32 cellular contexts compared by ENCODE assay signal in the genomic region with DNA sequence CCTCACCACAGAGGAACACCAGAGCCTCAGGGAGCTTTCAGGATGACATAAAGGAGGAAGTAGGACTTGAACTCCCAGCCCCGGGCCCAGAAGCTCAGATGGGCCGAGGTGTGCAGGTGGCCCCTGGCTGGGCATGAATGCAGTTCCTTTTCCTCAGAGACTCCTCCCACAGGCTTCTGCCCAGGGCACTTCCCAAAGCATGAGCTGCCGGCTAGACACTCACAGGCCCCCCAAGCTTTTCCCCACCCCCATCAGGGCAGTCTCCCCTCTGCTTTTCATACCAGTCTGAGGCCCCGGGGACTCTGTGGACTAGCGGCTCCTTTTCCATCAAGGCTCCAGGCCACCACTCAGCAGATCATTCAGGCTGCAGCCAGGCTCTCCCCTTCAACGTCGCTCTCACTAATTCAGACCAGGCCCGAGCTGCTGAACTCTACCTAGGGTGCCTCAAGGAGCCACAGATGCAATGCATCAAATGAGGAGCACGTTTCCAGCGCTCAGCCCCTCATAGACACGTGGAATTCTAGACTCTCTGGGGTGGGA. TPM values are rescaled to one million over a fixed set of nuclear protein-coding genes. Genes with fewer than 3 reads are reported as not detected.
DNase-seq lines count a peak whose midpoint lies in the region; ATAC-seq, FAIRE-seq and TF ChIP-seq lines count a peak whose summit lies in the region.
"Had no signal": no experiment of that assay in that cellular context is flagged by ENCODE, and none has a peak within 500 bp of the region (broad histone marks: within the 10 kb centered on the region; RNA-seq: fewer than 3 reads in every experiment).

No MANE protein-coding gene starts in this region.

- CTCF ChIA-PET in HepG2 (lab: Yijun Ruan, JAX; ENCODE audit: low intra/inter-chr PET ratio, low total read pairs) = no interaction called here

- DNase-seq in right lobe of liver (peak in 2 of 3 donors; percentile 8 to 31), HepG2 (ENCODE audit: low spot score) (no peak), chondrocyte (ENCODE audit: low spot score) (peak; percentile 60), neuronal stem cell (ENCODE audit: low spot score) (no peak), HuH-7 (ENCODE audit: low spot score) (no peak), vagina (ENCODE audit: extremely low spot score in 2 of 2) (no peak), NCI-H2196 treated with DMSO at 0.1 percent for 48 hours (lab: John Stamatoyannopoulos, UW; ENCODE audit: unreplicated experiment) (no peak)
- DNase-seq in stimulated activated CD4-positive, alpha-beta T cell treated with anti-CD3 and anti-CD28 coated beads, Interleukin-12 subunit alpha, Interleukin-12 subunit beta, amount 100 ng/mL, for 4 hours = no peak
- DNase-seq: activated naive CD4-positive, alpha-beta T cell treated with anti-CD3 and anti-CD28 coated beads, Interleukin-2, amount 50 U/mL, for 16 hours; amygdala; C1 segment of cervical spinal cord; cortex of kidney; NCI-H1092; NCI-H187 treated with DMSO at 0.1 percent for 48 hours; NCI-H2227 treated with DMSO at 0.1 percent for 48 hours; NCI-H774; nephron progenitor cell; SIG-M5; stimulated activated CD4-positive, alpha-beta T cell treated with anti-CD3 and anti-CD28 coated beads, Interleukin-1b, Interleukin-23, amount 100 ng/mL, for 48 hours; substantia nigra had no signal

- H3K27ac Mint-ChIP-seq in chondrocyte (ENCODE audit: unreplicated experiment) = no peak overlapping the region

- H3K27me3 ChIP-seq in right lobe of liver (no peaks in the 10 kb centered on the region), HepG2 (ENCODE audit: control insufficient read depth in 1 of 2, insufficient read depth in 2 of 2, low read length in 2 of 2) (peaks cover 8 to 57% of the 10 kb centered on the region in 2 experiments; a peak in 4 of 5 replicates), neuronal stem cell (ENCODE audit: control insufficient read depth in 3 of 3, insufficient read depth in 3 of 3, low read depth in 1 of 3, low read length in 3 of 3) (peaks cover 0 to 10% (median 6%) of the 10 kb centered on the region in 3 experiments), vagina (no peaks in the 10 kb centered on the region)
- H3K27me3 ChIP-seq: uterus had no signal

- POLR2A ChIA-PET in HepG2 (lab: Yijun Ruan, JAX) = no interaction called here

- no peak overlapping the region for H2BK12ac ChIP-seq in neuronal stem cell (ENCODE audit: low read length)

- intact Hi-C loops in right lobe of liver (cut with DNase I) = no loop called here
- intact Hi-C loops in HepG2 (cut with micrococcal nuclease; ENCODE audit: unreplicated experiment) = no loop called here
- intact Hi-C loops in vagina (cut with DNase I) = no loop called here

- H2AFZ ChIP-seq in HepG2 (ENCODE audit: low read length) (no peak overlapping the region), neuronal stem cell (ENCODE audit: low read length) (no peak overlapping the region)

- no peak overlapping the region for H4K91ac ChIP-seq in neuronal stem cell (ENCODE audit: low read depth, low read length, poor library complexity)

- H3K9me3 Mint-ChIP-seq in chondrocyte (ENCODE audit: low read depth) = no peaks in the 10 kb centered on the region
- H3K9me3 Mint-ChIP-seq: nephron progenitor cell had no signal

- no peak overlapping the region for H3K14ac ChIP-seq in neuronal stem cell (ENCODE audit: low read length)

- H3K9ac ChIP-seq in HepG2 (ENCODE audit: insufficient read depth, low read depth, low read length) = no peak overlapping the region
- H3K9ac ChIP-seq in neuronal stem cell (ENCODE audit: low read depth, low read length, poor library complexity) = no peak overlapping the region

- H3K27me3 Mint-ChIP-seq in chondrocyte (ENCODE audit: low read depth) = peaks cover 35% of the 10 kb centered on the region

- H3K4me2 ChIP-seq in HepG2 (ENCODE audit: low read depth, low read length) (no peak overlapping the region), neuronal stem cell (ENCODE audit: insufficient read depth, low read length, poor library complexity, severe bottlenecking) (no peak overlapping the region)

- H3K79me2 ChIP-seq in HepG2 (ENCODE audit: insufficient read depth, low read length) = no peaks in the 10 kb centered on the region

- in situ Hi-C loops in HepG2 (cut with HindIII; ENCODE audit: extremely low pct_ligation_motif_present, low pct_unique_long_range_greater_than_20kb) = no loop called here

- H3K4me3 Mint-ChIP-seq in chondrocyte (ENCODE audit: unreplicated experiment) = no peak overlapping the region
- H3K4me3 Mint-ChIP-seq: nephron progenitor cell had no signal

- 46% methylated on average over 5 of the region's 11 CpGs for WGBS in right lobe of liver (ENCODE audit: insufficient coverage, low coverage, low lambda C conversion rate, missing lambda C conversion rate)
- 20% methylated on average over 4 of the region's 11 CpGs for WGBS in HepG2 (ENCODE audit: low lambda C conversion rate)
- no CpG with 5 or more reads among the region's 11 CpGs for WGBS in neuronal stem cell (ENCODE audit: extremely low coverage in 2 of 2, insufficient read length in 2 of 2, insufficient replicate concordance in 1 of 2), 2 donors

- no peak for TF ChIP-seq EP300 in HepG2 (IDR thresholded peaks at IDR 0.05; ENCODE audit: low read depth in 2 of 2, low read length in 2 of 2)
- no peak for TF ChIP-seq EP300 in HepG2 (CRISPR knock-in tag; IDR thresholded peaks at IDR 0.05; ENCODE audit: borderline replicate concordance)

- H3K4me1 ChIP-seq in right lobe of liver (no peaks in the 10 kb centered on the region), HepG2 (ENCODE audit: insufficient read depth, low read length) (no peaks in the 10 kb centered on the region), neuronal stem cell (ENCODE audit: control insufficient read depth in 2 of 2, insufficient read depth in 1 of 2, low read depth in 1 of 2, low read length in 2 of 2) (peaks cover 0 to 17% of the 10 kb centered on the region in 2 donors), vagina (no peaks in the 10 kb centered on the region)
- H3K4me1 ChIP-seq: breast epithelium, gastroesophageal sphincter, HAP-1, uterus had no signal

- peak overlapping the region; percentile 15 for H2BK5ac ChIP-seq in neuronal stem cell (ENCODE audit: low read length)

- no peaks in the 10 kb centered on the region for H3K9me3 ChIP-seq in right lobe of liver
- H3K9me3 ChIP-seq in HepG2 (ENCODE audit: low read length) = no peaks in the 10 kb centered on the region
- H3K9me3 ChIP-seq in neuronal stem cell (replicated peaks in 1 of 2; ENCODE audit: control insufficient read depth in 2 of 2, insufficient read depth in 1 of 2, low read depth in 1 of 2, low read length in 2 of 2) = peaks cover 0 to 1% of the 10 kb centered on the region in 2 donors
- no peaks in the 10 kb centered on the region for H3K9me3 ChIP-seq in vagina
- H3K9me3 ChIP-seq: breast epithelium, gastroesophageal sphincter, HAP-1, uterus had no signal

- peaks cover 2% of the 10 kb centered on the region for H3K36me3 Mint-ChIP-seq in chondrocyte (ENCODE audit: low read depth)

- H3K4ac ChIP-seq in neuronal stem cell (ENCODE audit: low read length) = no peak overlapping the region

- ATAC-seq in right lobe of liver (no peak), HepG2 (no peak)
- ATAC-seq: gastroesophageal sphincter, GM12878 had no signal

- no peak overlapping the region for H3K23ac ChIP-seq in neuronal stem cell (ENCODE audit: low read depth, low read length, poor library complexity)

- TF ChIP-seq RAD21 in HepG2 (CRISPR knock-in tag; IDR thresholded peaks at IDR 0.05) = no peak

- peak overlapping the region; percentile 82 for H2BK15ac ChIP-seq in neuronal stem cell (ENCODE audit: low read length)

- no TSS peak for BruUV-seq in HepG2 (replicated peaks; lab: Mats Ljungman, UMichigan)

- no peak overlapping the region for H4K8ac ChIP-seq in neuronal stem cell (ENCODE audit: low read depth, low read length)

- H2AK5ac ChIP-seq in neuronal stem cell (ENCODE audit: low read depth, low read length) = peak overlapping the region; percentile 40

- H4K20me1 ChIP-seq in HepG2 (ENCODE audit: insufficient read depth, low read length) = no peaks in the 10 kb centered on the region

- H3K18ac ChIP-seq in neuronal stem cell (ENCODE audit: low read length) = peak overlapping the region; percentile 11

- H2BK120ac ChIP-seq in neuronal stem cell (ENCODE audit: low read depth, low read length) = peak overlapping the region; percentile 38

- H3K36me3 ChIP-seq in right lobe of liver (no peaks in the 10 kb centered on the region), HepG2 (replicated peaks in 1 of 2; ENCODE audit: control insufficient read depth in 1 of 2, insufficient read depth in 2 of 2, low read length in 2 of 2) (no peaks in the 10 kb centered on the region), neuronal stem cell (replicated peaks in 1 of 2; ENCODE audit: control insufficient read depth in 2 of 2, insufficient read depth in 2 of 2, low read length in 2 of 2) (no peaks in the 10 kb centered on the region), vagina (no peaks in the 10 kb centered on the region)
- H3K36me3 ChIP-seq: breast epithelium, gastroesophageal sphincter, HAP-1, uterus had no signal

- H3K27ac ChIP-seq in right lobe of liver (no peak overlapping the region), HepG2 (ENCODE audit: extremely low read length, insufficient read depth, low read length) (no peak overlapping the region), neuronal stem cell (replicated peaks; ENCODE audit: low read length) (no peak overlapping the region), vagina (no peak overlapping the region)
- H3K27ac ChIP-seq: breast epithelium, gastroesophageal sphincter, HL-60, uterus had no signal

- no peak for FAIRE-seq in HepG2 (lab: Jason Lieb, UNC)
- FAIRE-seq: endometrium, GM12878, islet of Langerhans had no signal

- no peak overlapping the region for H3K4me3 ChIP-seq in right lobe of liver
- H3K4me3 ChIP-seq in HepG2 (replicated peaks in 1 of 3; ENCODE audit: insufficient read depth in 1 of 3, low read depth in 2 of 3, low read length in 3 of 3) = no peak overlapping the region
- no peak overlapping the region for H3K4me3 ChIP-seq in neuronal stem cell (ENCODE audit: low read length in 2 of 2)
- no peak overlapping the region for H3K4me3 ChIP-seq in vagina
- H3K4me3 ChIP-seq: breast epithelium, gastroesophageal sphincter, GM12878, HAP-1, lung, uterus had no signal

- H3K4me1 Mint-ChIP-seq in chondrocyte (ENCODE audit: low read depth) = no peaks in the 10 kb centered on the region

- H3K79me1 ChIP-seq in neuronal stem cell (ENCODE audit: low read depth, low read length) = no peaks in the 10 kb centered on the region

- TF ChIP-seq POLR2A in right lobe of liver (IDR thresholded peaks at IDR 0.05) (no peak), HepG2 (IDR thresholded peaks at IDR 0.05; ENCODE audit: insufficient read depth in 1 of 2, low read depth in 2 of 2, low read length in 2 of 2) (no peak), vagina (IDR thresholded peaks at IDR 0.05) (no peak)

- TF ChIP-seq CTCF in right lobe of liver (IDR thresholded peaks at IDR 0.05) (no peak), HepG2 (CRISPR knock-in tag; IDR thresholded peaks at IDR 0.05) (no peak), chondrocyte (IDR thresholded peaks at IDR 0.05) (no peak), vagina (IDR thresholded peaks at IDR 0.05) (no peak)

RNA-seq across cellular contexts. Expression of a gene that starts 36.9 kb away (rescaled TPM):
- not detected for total RNA-seq in right lobe of liver
- total RNA-seq in HepG2 (2016; rRNA removed; fragmentation: Illumina TruSeq; extraction: Trizol) = not detected in 2 replicates
- not detected in 2 replicates for total RNA-seq in HepG2 (2016; cell fraction: cytosol; rRNA removed; fragmentation: Illumina TruSeq; extraction: Trizol; ENCODE audit: low read depth)
- total RNA-seq in HepG2 (2016; cell fraction: insoluble cytoplasmic fraction; rRNA removed; fragmentation: Illumina TruSeq; extraction: Trizol) = not detected in 2 replicates
- not detected in 2 replicates for total RNA-seq in HepG2 (2016; cell fraction: membrane; rRNA removed; fragmentation: Illumina TruSeq; extraction: Trizol)
- not detected in 2 replicates for total RNA-seq in HepG2 (2016; cell fraction: nucleus; rRNA removed; fragmentation: Illumina TruSeq; extraction: Trizol)
- not detected in 2 replicates for polyA plus RNA-seq in HepG2 (2011; rRNA removed)
- not detected in 2 replicates for polyA plus RNA-seq in HepG2 (2011; cell fraction: cytosol; rRNA removed)
- not detected in 2 replicates for polyA plus RNA-seq in HepG2 (2011; cell fraction: nucleus; rRNA removed)
- polyA plus RNA-seq in HepG2 (2012) = not detected in 2 replicates
- polyA plus RNA-seq in HepG2 (2016; cell fraction: cytosol; fragmentation: Illumina TruSeq; extraction: Trizol; ENCODE audit: low read depth) = not detected in 2 replicates
- not detected in 2 replicates for polyA plus RNA-seq in HepG2 (2016; cell fraction: insoluble cytoplasmic fraction; fragmentation: Illumina TruSeq; extraction: Trizol; ENCODE audit: low read depth)
- not detected in 2 replicates for polyA plus RNA-seq in HepG2 (2016; cell fraction: membrane; fragmentation: Illumina TruSeq; extraction: Trizol; ENCODE audit: low read depth)
- polyA plus RNA-seq in HepG2 (2016; cell fraction: nucleus; fragmentation: Illumina TruSeq; extraction: Trizol; ENCODE audit: insufficient read depth, low read depth) = not detected in 2 replicates
- polyA minus RNA-seq in HepG2 (2011; rRNA and poly(A)+ RNA removed; ENCODE audit: low replicate concordance) = not detected in 2 replicates
- polyA minus RNA-seq in HepG2 (2011; cell fraction: cytosol; rRNA and poly(A)+ RNA removed) = not detected in 2 replicates
- polyA minus RNA-seq in HepG2 (2011; cell fraction: nucleus; rRNA and poly(A)+ RNA removed) = not detected in 2 replicates
- 3.7 TPM in 1 of 3 replicates, not detected in the others for total RNA-seq in chondrocyte
- polyA plus RNA-seq in neuronal stem cell (2013, experiment 1 of 2) = 0.04 TPM
- polyA plus RNA-seq in neuronal stem cell (2013, experiment 2 of 2) = 0.07 TPM
- not detected for total RNA-seq in vagina
- total RNA-seq: breast epithelium; gastroesophageal sphincter; GM12878; lung; mucosa of gallbladder; skeletal muscle tissue; T-helper 1 cell treated with Interleukin-12 subunit alpha and Interleukin-12 subunit beta and Interleukin-4 antibody, amounts not matched to agents 30 ng/mL and 1 ng/mL, for 36 hours had no signal
- polyA plus RNA-seq: GM12878, lung had no signal

Comparison
In these comparisons a context has a peak if more than half of its experiments do, and no peak if none do; other contexts are left out.
1. DNase-seq: peak in right lobe of liver (2 of 3) and chondrocyte (single experiment); none in HepG2 (single experiment), neuronal stem cell (single experiment), stimulated activated CD4-positive, alpha-beta T cell treated with anti-CD3 and anti-CD28 coated beads, Interleukin-12 subunit alpha, Interleukin-12 subunit beta, amount 100 ng/mL, for 4 hours (single experiment), HuH-7 (single experiment), vagina (0 of 2) and NCI-H2196 treated with DMSO at 0.1 percent for 48 hours (single experiment).